ENCODE assay signal across 8 cellular contexts in the genomic region with DNA sequence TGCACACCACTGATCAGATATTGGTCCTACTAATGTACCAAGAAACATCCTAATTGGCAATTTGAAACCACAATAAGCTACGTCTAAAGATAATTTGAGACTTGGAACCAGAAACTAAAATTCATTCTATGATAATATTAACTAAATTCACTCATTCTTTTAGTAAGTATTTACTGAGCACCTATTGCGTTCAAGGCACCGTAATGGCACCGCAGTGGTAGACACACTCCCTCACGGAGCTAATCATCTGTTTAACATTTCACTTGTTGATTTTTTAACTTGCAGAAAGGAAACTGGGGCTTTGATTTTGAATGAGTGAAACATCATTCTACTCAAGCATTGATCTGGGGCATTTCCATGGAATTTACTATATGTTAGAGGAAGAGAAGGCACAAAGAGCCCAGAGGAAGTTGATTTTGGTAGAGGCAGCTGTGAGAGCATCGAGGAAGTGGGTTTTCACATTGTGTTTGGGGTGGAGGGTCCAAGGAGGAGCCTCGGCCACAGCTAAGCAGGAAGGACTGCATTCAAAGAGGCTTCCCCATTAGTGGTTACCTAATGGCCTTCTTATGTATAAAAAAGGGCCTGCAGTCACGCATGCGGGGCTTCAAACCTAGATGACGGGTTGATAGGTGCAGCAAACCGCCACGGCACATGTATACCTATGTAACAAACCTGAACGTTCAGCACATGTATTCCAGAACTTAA. TPM values are rescaled to one million over a fixed set of nuclear protein-coding genes. Genes with fewer than 3 reads are reported as not detected.
DNase-seq lines count a peak whose midpoint lies in the region; ATAC-seq lines count a peak whose summit lies in the region.

No MANE protein-coding gene starts in this region.

- H3K27ac ChIP-seq in naive thymus-derived CD4-positive, alpha-beta T cell (ENCODE audit: low read depth, low read length): peak overlapping the region; percentile 95
- H3K27ac ChIP-seq in mesendoderm (ENCODE audit: low read depth, low read length): no peak overlapping the region

- peak overlapping the region; percentile 17 for H3K4me3 ChIP-seq in naive thymus-derived CD4-positive, alpha-beta T cell (ENCODE audit: low read length)
- no peak overlapping the region for H3K4me3 ChIP-seq in mesendoderm (ENCODE audit: low read length)

- no peaks in the 10 kb centered on the region for H3K27me3 ChIP-seq in naive thymus-derived CD4-positive, alpha-beta T cell (ENCODE audit: control insufficient read depth in 2 of 2, insufficient read depth in 2 of 2, low read length in 2 of 2)
- H3K27me3 ChIP-seq in mesendoderm (ENCODE audit: insufficient read depth, low read length, poor library complexity): no peaks in the 10 kb centered on the region

- CTCF ChIA-PET in naive thymus-derived CD4-positive, alpha-beta T cell (lab: Charles Lee): interaction anchor here (0.6 to 5.0 kb wide), 7 partner anchors 11 to 340 kb away, joined by 3 to 35 read pairs (median 4); no protein-coding TSS in a partner anchor

- H3K23ac ChIP-seq in mesendoderm (ENCODE audit: low read length): no peak overlapping the region

- no peak overlapping the region for H3K9ac ChIP-seq in mesendoderm (ENCODE audit: low read length)

- H3K9me3 ChIP-seq in naive thymus-derived CD4-positive, alpha-beta T cell (ENCODE audit: control insufficient read depth in 2 of 3, low read length in 3 of 3): no peaks in the 10 kb centered on the region

- ATAC-seq in activated naive CD8-positive, alpha-beta T cell treated with anti-CD3 and anti-CD28 coated beads, Interleukin-2, amount 50 U/mL, for 24 hours: no peak
- ATAC-seq in naive thymus-derived CD4-positive, alpha-beta T cell: peak; percentile 15
- ATAC-seq in GM18861 (IDR thresholded peaks at IDR 0.05; ENCODE audit: unreplicated experiment): no peak

- no peak overlapping the region for H3K18ac ChIP-seq in mesendoderm (ENCODE audit: low read length)

- peak overlapping the region; percentile 97 for H3K27ac Mint-ChIP-seq in activated naive CD8-positive, alpha-beta T cell treated with anti-CD3 and anti-CD28 coated beads, Interleukin-2, amount 50 U/mL, for 24 hours
- H3K27ac Mint-ChIP-seq in naive thymus-derived CD4-positive, alpha-beta T cell: peak overlapping the region; percentile 67 to 99 (median 89)

- H3K4ac ChIP-seq in mesendoderm (ENCODE audit: low read depth, low read length): no peak overlapping the region

- no peak overlapping the region for H2BK5ac ChIP-seq in mesendoderm (ENCODE audit: low read length)

- H3K79me1 ChIP-seq in mesendoderm (ENCODE audit: low read length): peaks cover 28% of the 10 kb centered on the region

- H3K79me2 ChIP-seq in mesendoderm (ENCODE audit: control insufficient read depth, insufficient read depth, low read length): peaks cover 68% of the 10 kb centered on the region

- no CpG with 5 or more reads among the region's 13 CpGs for whole genome bisulfite sequencing in mesendoderm (ENCODE audit: extremely low coverage, insufficient coverage, low lambda C conversion rate)

- H3K56ac ChIP-seq in mesendoderm (ENCODE audit: low read length): no peak overlapping the region

- no peaks in the 10 kb centered on the region for H3K27me3 Mint-ChIP-seq in activated naive CD8-positive, alpha-beta T cell treated with anti-CD3 and anti-CD28 coated beads, Interleukin-2, amount 50 U/mL, for 24 hours
- H3K27me3 Mint-ChIP-seq in naive thymus-derived CD4-positive, alpha-beta T cell: no peaks in the 10 kb centered on the region

- intact Hi-C loops in naive thymus-derived CD4-positive, alpha-beta T cell (cut with micrococcal nuclease): loop anchor here (5.0 to 10.0 kb wide), 2 partner anchors 230 to 478 kb away; a partner anchor contains a TSS

- no peak overlapping the region for H2AK5ac ChIP-seq in mesendoderm (ENCODE audit: low read length)

- H3K36me3 Mint-ChIP-seq in activated naive CD8-positive, alpha-beta T cell treated with anti-CD3 and anti-CD28 coated beads, Interleukin-2, amount 50 U/mL, for 24 hours (ENCODE audit: low read depth): peaks cover 16% of the 10 kb centered on the region
- peaks cover 0 to 42% (median 0%) of the 10 kb centered on the region in 5 donors for H3K36me3 Mint-ChIP-seq in naive thymus-derived CD4-positive, alpha-beta T cell

- peak overlapping the region; percentile 75 for H3K4me3 Mint-ChIP-seq in activated naive CD8-positive, alpha-beta T cell treated with anti-CD3 and anti-CD28 coated beads, Interleukin-2, amount 50 U/mL, for 24 hours
- peak overlapping the region; percentile 52 to 89 (median 82) for H3K4me3 Mint-ChIP-seq in naive thymus-derived CD4-positive, alpha-beta T cell

- no peak overlapping the region for H4K5ac ChIP-seq in mesendoderm (ENCODE audit: low read length)

- H3K36me3 ChIP-seq in naive thymus-derived CD4-positive, alpha-beta T cell (ENCODE audit: control insufficient read depth in 2 of 3, insufficient read depth in 3 of 3, low read length in 3 of 3): no peaks in the 10 kb centered on the region
- H3K36me3 ChIP-seq in mesendoderm (ENCODE audit: control insufficient read depth, insufficient read depth, low read length): no peaks in the 10 kb centered on the region

- peak; percentile 53 for DNase-seq in Daoy (ENCODE audit: low read depth)
- peak; percentile 61 to 62 for DNase-seq in Kasumi-1 (lab: John Stamatoyannopoulos, UW)
- DNase-seq in activated naive CD8-positive, alpha-beta T cell treated with anti-CD3 and anti-CD28 coated beads, Interleukin-2, amount 50 U/mL, for 24 hours: peak; percentile 32
- peak in 6 of 9 donors; percentile 28 to 60 (median 40) for DNase-seq in naive thymus-derived CD4-positive, alpha-beta T cell
- DNase-seq in mesendoderm: no peak
- no peak for DNase-seq in HuH-7 (ENCODE audit: low spot score)
- no peak for DNase-seq in inferior parietal cortex (ENCODE audit: extremely low spot score)

- POLR2A ChIA-PET in naive thymus-derived CD4-positive, alpha-beta T cell (lab: Charles Lee): interaction anchor here (0.7 to 4.1 kb wide), 6 partner anchors 11 to 229 kb away, joined by 3 to 26 read pairs (median 4); no protein-coding TSS in a partner anchor

- no peak overlapping the region for H2BK15ac ChIP-seq in mesendoderm (replicated peaks; ENCODE audit: low read depth)

- H4K8ac ChIP-seq in mesendoderm (ENCODE audit: low read depth, low read length): no peak overlapping the region

- peaks cover 97% of the 10 kb centered on the region for H3K4me1 Mint-ChIP-seq in activated naive CD8-positive, alpha-beta T cell treated with anti-CD3 and anti-CD28 coated beads, Interleukin-2, amount 50 U/mL, for 24 hours
- H3K4me1 Mint-ChIP-seq in naive thymus-derived CD4-positive, alpha-beta T cell: peaks cover 76 to 96% (median 90%) of the 10 kb centered on the region in 7 donors

- H2BK120ac ChIP-seq in mesendoderm (ENCODE audit: low read depth, low read length): no peak overlapping the region

- H3K9me3 Mint-ChIP-seq in activated naive CD8-positive, alpha-beta T cell treated with anti-CD3 and anti-CD28 coated beads, Interleukin-2, amount 50 U/mL, for 24 hours: no peaks in the 10 kb centered on the region
- no peaks in the 10 kb centered on the region for H3K9me3 Mint-ChIP-seq in naive thymus-derived CD4-positive, alpha-beta T cell

- H3K4me2 ChIP-seq in mesendoderm (ENCODE audit: low read length): no peak overlapping the region

- H3K4me1 ChIP-seq in naive thymus-derived CD4-positive, alpha-beta T cell (ENCODE audit: control insufficient read depth in 2 of 2, insufficient read depth in 2 of 2, low read length in 2 of 2): peaks cover 80 to 82% of the 10 kb centered on the region in 2 donors
- peaks cover 10% of the 10 kb centered on the region for H3K4me1 ChIP-seq in mesendoderm (ENCODE audit: control insufficient read depth, low read depth, low read length)

RNA-seq across cellular contexts. Expression of a gene that starts 7.1 kb away (rescaled TPM):
- total RNA-seq in Daoy (2014; rRNA removed; shearing (Covaris generic)): 12.3 and 34.2 TPM in 2 replicates
- 100 to 1,000 TPM in 2 of 5 experiments, 10 to 100 TPM in 3; 81.1 to 181 (median 85.8) TPM for total RNA-seq in naive thymus-derived CD4-positive, alpha-beta T cell
- 1 to 10 TPM; 1.2 to 4.7 TPM for polyA plus RNA-seq in naive thymus-derived CD4-positive, alpha-beta T cell
- 43.2 TPM for polyA plus RNA-seq in mesendoderm (2013, experiment 1 of 2)
- 44.5 TPM for polyA plus RNA-seq in mesendoderm (2013, experiment 2 of 2)

Comparison
In these comparisons a context has a peak if more than half of its experiments do, and no peak if none do; other contexts are left out.
1. DNase-seq: peak in Daoy (single experiment), Kasumi-1 (2 of 2), activated naive CD8-positive, alpha-beta T cell treated with anti-CD3 and anti-CD28 coated beads, Interleukin-2, amount 50 U/mL, for 24 hours (single experiment) and naive thymus-derived CD4-positive, alpha-beta T cell (6 of 9); none in mesendoderm (single experiment), HuH-7 (single experiment) and inferior parietal cortex (single experiment).